Comparison of ENCODE assay signal across 9 cellular contexts in genomic region chr2:20676353-20677215, GRCh38. TPM values are rescaled to one million over a fixed set of nuclear protein-coding genes. Genes with fewer than 3 reads are reported as not detected.
DNase-seq lines count a peak whose midpoint lies in the region; ATAC-seq and TF ChIP-seq lines count a peak whose summit lies in the region.
"Had no signal": no experiment of that assay in that cellular context is flagged by ENCODE, and none has a peak within 500 bp of the region (broad histone marks: within the 10 kb centered on the region; RNA-seq: fewer than 3 reads in every experiment).

No MANE protein-coding gene starts in this region.

- no peak overlapping the region for H3K27ac Mint-ChIP-seq in osteocyte (ENCODE audit: unreplicated experiment)

- peaks cover 10% of the 10 kb centered on the region for H3K36me3 Mint-ChIP-seq in osteocyte (ENCODE audit: unreplicated experiment)

- H3K27me3 Mint-ChIP-seq in osteocyte (ENCODE audit: unreplicated experiment) = no peaks in the 10 kb centered on the region

- H3K27ac ChIP-seq in foreskin keratinocyte = no peak overlapping the region

- peaks cover 20% of the 10 kb centered on the region for H3K4me1 Mint-ChIP-seq in osteocyte (ENCODE audit: unreplicated experiment)

- ATAC-seq in GM21360 (IDR thresholded peaks at IDR 0.05; ENCODE audit: unreplicated experiment) (peak; percentile 87), HG03432 (IDR thresholded peaks at IDR 0.05; ENCODE audit: unreplicated experiment) (peak; percentile 53), foreskin keratinocyte (no peak)

- H3K4me3 Mint-ChIP-seq in osteocyte (ENCODE audit: unreplicated experiment) = no peak overlapping the region

- TF ChIP-seq CTCF in foreskin keratinocyte (conservative IDR thresholded peaks at IDR 0.05) (peak; percentile 12), osteocyte (IDR thresholded peaks at IDR 0.05) (no peak)

- DNase-seq in DMS53 (lab: John Stamatoyannopoulos, UW) (peak; percentile 68), foreskin keratinocyte (no peak), NOMO-1 treated with DMSO at 0.1 percent for 48 hours (lab: John Stamatoyannopoulos, UW; ENCODE audit: unreplicated experiment) (no peak), osteocyte (ENCODE audit: extremely low spot score, unreplicated experiment) (no peak), DMS 273 treated with DMSO at 0.1 percent for 48 hours (lab: John Stamatoyannopoulos, UW) (no peak)
- no peak for DNase-seq in stimulated activated CD4-positive, alpha-beta T cell treated with anti-CD3 and anti-CD28 coated beads, Interleukin-12 subunit alpha, Interleukin-12 subunit beta, amount 100 ng/mL, for 4 hours
- DNase-seq: NCI-H510A had no signal

- H3K4me1 ChIP-seq in foreskin keratinocyte = no peaks in the 10 kb centered on the region

- no peaks in the 10 kb centered on the region for H3K9me3 Mint-ChIP-seq in osteocyte (ENCODE audit: unreplicated experiment)

- H3K27me3 ChIP-seq in foreskin keratinocyte = peaks cover 36% of the 10 kb centered on the region

RNA-seq across cellular contexts. Expression of gene GDF7, which starts 9.6 kb away (rescaled TPM):
- total RNA-seq in foreskin keratinocyte = not detected in 2 replicates
- polyA plus RNA-seq in foreskin keratinocyte = not detected in 2 replicates
- 9.0 and 10.1 TPM in 2 replicates for total RNA-seq in osteocyte

RNA-seq across cellular contexts. Expression of gene HS1BP3, which starts 25.7 kb away (rescaled TPM):
- total RNA-seq in foreskin keratinocyte (21.0 and 23.8 TPM in 2 replicates), osteocyte (40.5 and 42.8 TPM in 2 replicates)
- polyA plus RNA-seq in foreskin keratinocyte = 21.8 and 23.1 TPM in 2 replicates
